ENCODE assay signal across 26 cellular contexts in the genomic region with DNA sequence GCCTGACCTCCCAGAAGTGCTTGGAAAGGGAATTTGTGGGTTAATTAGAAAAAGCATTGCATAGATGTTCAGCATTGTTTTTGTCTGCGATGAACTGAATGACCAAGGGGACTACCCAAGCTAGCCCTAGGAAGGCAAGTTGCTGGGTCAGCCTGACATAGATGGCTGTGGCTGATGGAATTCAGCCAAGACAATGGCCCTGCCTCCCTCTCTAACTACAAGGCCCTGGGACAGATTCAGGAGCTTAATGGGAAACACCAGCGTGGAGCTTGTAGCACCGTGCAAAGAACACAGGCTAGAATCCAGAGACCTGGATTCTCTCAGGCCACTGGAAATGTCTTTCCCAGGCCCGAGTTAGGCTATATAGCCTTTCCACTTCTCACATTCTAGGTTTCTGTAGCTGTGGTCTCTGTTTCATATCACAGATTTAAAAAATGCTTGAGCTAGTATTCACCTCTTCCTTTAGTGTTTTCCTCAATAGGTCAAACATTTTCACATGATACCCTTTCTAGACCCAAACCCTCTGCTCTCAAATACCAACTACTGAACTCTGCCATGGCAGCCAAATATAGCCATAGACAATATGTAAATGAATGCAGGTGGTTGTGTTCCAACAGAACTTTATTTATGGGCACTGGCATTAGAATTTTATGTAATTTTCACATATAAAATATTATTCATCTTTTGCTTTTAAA.
"Had no signal": no experiment of that assay in that cellular context is flagged by ENCODE, and none has a peak within 500 bp of the region (broad histone marks: within the 10 kb centered on the region; RNA-seq: fewer than 3 reads in every experiment).

No MANE protein-coding gene starts in this region.

- H3K27me3 ChIP-seq: cardiac muscle cell had no signal

- H3K4me3 ChIP-seq: cardiac muscle cell had no signal

- DNase-seq: activated B cell treated with CpG ODN at 0.5 μM for 24 hours; activated CD4-positive, alpha-beta memory T cell treated with anti-CD3 and anti-CD28 coated beads for 36 hours; activated CD4-positive, alpha-beta T cell treated with anti-CD3 and anti-CD28 coated beads for 1 hour; activated CD4-positive, alpha-beta T cell treated with anti-CD3 and anti-CD28 coated beads, Interleukin-2, amount 10 ng/mL, durations not matched to agents 24 days and 14 days; activated CD8-positive, alpha-beta memory T cell treated with anti-CD3 and anti-CD28 coated beads for 24 hours; activated gamma-delta T cell; activated naive CD4-positive, alpha-beta T cell treated with anti-CD3 and anti-CD28 coated beads for 36 hours; activated T-cell treated with anti-CD3 and anti-CD28 coated beads, Interleukin-2, amount 50 U/mL, for 48 hours; cerebellar nuclear complex; Karpas-422; NCI-H1092; NCI-H1417 treated with DMSO at 0.1 percent for 48 hours; NCI-H1694; NCI-H2029; NCI-H2107; NCI-H2171 treated with DMSO at 0.1 percent for 48 hours; NCI-H226; NCI-H526; NCI-H82; NK-92 treated with Interleukin-12 subunit alpha and Interleukin-12 subunit beta, amount 100 ng/mL, for 24 hours; OCI-M1; SHP77 treated with DMSO at 0.1 percent for 48 hours had no signal

- ATAC-seq: activated T-helper 17 cell treated with anti-CD3 and anti-CD28 coated beads, Interleukin-2, amount 50 U/mL, for 72 hours; Panc1 had no signal

- H3K36me3 ChIP-seq: cardiac muscle cell had no signal

- H3K27ac ChIP-seq: cardiac muscle cell, RWPE1 had no signal
